In the genomic region with DNA sequence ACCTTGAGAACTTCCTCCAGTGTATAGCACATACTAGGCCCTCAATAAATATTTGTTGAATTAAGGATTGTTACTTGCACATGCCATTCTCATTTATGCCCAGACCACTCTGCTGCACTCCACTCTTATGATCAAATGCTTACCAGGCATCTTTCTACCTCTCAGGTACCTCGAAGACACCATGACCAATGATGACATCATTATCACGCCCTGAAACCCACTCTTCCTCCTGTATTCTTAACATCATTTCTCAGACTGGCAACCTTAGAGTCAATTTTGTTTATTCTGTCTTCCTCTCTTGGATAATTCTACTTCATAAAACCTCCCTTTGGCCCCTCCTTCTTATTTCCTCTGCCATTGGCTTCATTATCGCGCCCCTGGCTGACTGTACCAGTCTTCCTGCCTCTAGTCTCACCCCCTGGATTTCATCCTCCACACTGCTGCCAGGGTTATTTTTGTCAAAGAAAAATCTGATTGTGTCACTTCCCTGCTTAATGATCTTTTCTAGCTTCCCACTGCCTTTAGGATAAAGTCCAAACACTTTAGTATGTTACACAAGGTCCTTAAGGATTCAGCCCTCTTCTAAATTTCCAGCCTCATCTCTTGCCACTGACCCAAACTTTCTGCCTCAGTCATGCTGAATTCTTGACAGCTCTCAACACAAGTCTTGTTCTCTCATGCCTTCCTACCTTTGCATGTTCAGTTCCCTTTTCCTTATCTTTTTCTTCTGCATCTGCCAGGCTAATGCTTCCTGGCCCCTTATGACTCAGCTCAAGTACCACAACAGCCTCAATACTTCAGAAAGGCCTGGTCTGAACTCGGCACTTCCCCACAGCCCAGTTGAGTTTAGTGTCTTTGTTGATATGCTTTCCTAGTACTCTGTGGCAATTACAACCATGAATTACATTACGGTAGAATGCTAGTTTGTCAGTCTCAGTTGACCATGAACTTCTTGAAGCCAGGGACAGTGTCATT, we compare ENCODE assay signal across 11 cellular contexts. TPM values are rescaled to one million over a fixed set of nuclear protein-coding genes. Genes with fewer than 3 reads are reported as not detected.
A peak's percentile ranks its signal among the peaks of the same experiment; 100 is the strongest.
DNase-seq lines count a peak whose midpoint lies in the region; ATAC-seq, FAIRE-seq and TF ChIP-seq lines count a peak whose summit lies in the region.
"Had no signal": no experiment of that assay in that cellular context is flagged by ENCODE, and none has a peak within 500 bp of the region (broad histone marks: within the 10 kb centered on the region; RNA-seq: fewer than 3 reads in every experiment).

No MANE protein-coding gene starts in this region.

- no peak for FAIRE-seq in GM19239 (lab: Jason Lieb, UNC)

- no peak for TF ChIP-seq CTCF in fibroblast of the aortic adventitia (IDR thresholded peaks at IDR 0.05; ENCODE audit: insufficient read depth, low read length)

- H3K79me1 ChIP-seq in trophoblast cell (ENCODE audit: low read length), result no peaks in the 10 kb centered on the region

- H2BK120ac ChIP-seq in trophoblast cell (ENCODE audit: insufficient read depth, low read length, poor library complexity), result no peak overlapping the region

- no peaks in the 10 kb centered on the region for H3K27me3 ChIP-seq in trophoblast cell (ENCODE audit: insufficient read depth, low read length)

- no peaks in the 10 kb centered on the region for H3K9me3 ChIP-seq in trophoblast cell (ENCODE audit: insufficient read depth, low read depth, low read length)

- H3K23ac ChIP-seq in trophoblast cell (ENCODE audit: low read length), result no peak overlapping the region

- DNase-seq in EL, result peak; percentile 0
- peak; percentile 71 for DNase-seq in SKM-1 (lab: John Stamatoyannopoulos, UW; ENCODE audit: unreplicated experiment)
- peak; percentile 45 for DNase-seq in fibroblast of the aortic adventitia (ENCODE audit: low read depth)
- no peak for DNase-seq in trophoblast cell
- no peak for DNase-seq in GM19239 (ENCODE audit: insufficient read length, low spot score)
- no peak for DNase-seq in NK-92 treated with Interleukin-12 subunit alpha and Interleukin-12 subunit beta, amount 100 ng/mL, for 24 hours (lab: John Stamatoyannopoulos, UW)
- DNase-seq: dorsolateral prefrontal cortex; stimulated activated naive CD4-positive, alpha-beta T cell treated with Interleukin-2 at 50 U/mL for 16 hours; T-helper 9 cell had no signal

- H3K4me2 ChIP-seq in trophoblast cell (ENCODE audit: low read length), result no peak overlapping the region

- no peak overlapping the region for H3K27ac ChIP-seq in trophoblast cell (ENCODE audit: low read depth, low read length)
- H3K27ac ChIP-seq: dorsolateral prefrontal cortex had no signal

- no peaks in the 10 kb centered on the region for H3K4me1 ChIP-seq in trophoblast cell (ENCODE audit: control insufficient read depth in 1 of 2, insufficient read depth in 2 of 2, low read length in 2 of 2)

- H2BK5ac ChIP-seq in trophoblast cell (ENCODE audit: low read depth, low read length, poor library complexity), result no peak overlapping the region

- H3K79me2 ChIP-seq in trophoblast cell (ENCODE audit: control insufficient read depth, insufficient read depth, low read length, poor library complexity), result no peaks in the 10 kb centered on the region

- no peak overlapping the region for H3K4me3 ChIP-seq in fibroblast of the aortic adventitia (ENCODE audit: low read depth, low read length)
- H3K4me3 ChIP-seq in trophoblast cell (ENCODE audit: low read depth, low read length), result no peak overlapping the region
- H3K4me3 ChIP-seq: dorsolateral prefrontal cortex had no signal

- no peak overlapping the region for H4K12ac ChIP-seq in trophoblast cell (ENCODE audit: low read depth, low read length)

- no peak overlapping the region for H4K8ac ChIP-seq in trophoblast cell (ENCODE audit: low read depth, low read length)

- H3K36me3 ChIP-seq in trophoblast cell (ENCODE audit: control insufficient read depth in 1 of 2, insufficient read depth in 2 of 2, low read length in 2 of 2), result no peaks in the 10 kb centered on the region

- no peak overlapping the region for H2BK12ac ChIP-seq in trophoblast cell (ENCODE audit: low read length)

- no peak overlapping the region for H2AK5ac ChIP-seq in trophoblast cell (ENCODE audit: low read length)

- WGBS in trophoblast cell (ENCODE audit: extremely low coverage, insufficient coverage, insufficient read length), result no CpG with 5 or more reads among the region's 6 CpGs

- no peak overlapping the region for H4K91ac ChIP-seq in trophoblast cell (ENCODE audit: low read depth, low read length)

- no peak overlapping the region for H3K14ac ChIP-seq in trophoblast cell (ENCODE audit: low read length)

- no peak overlapping the region for H3K9ac ChIP-seq in trophoblast cell (ENCODE audit: low read length)

- H3K18ac ChIP-seq in trophoblast cell (ENCODE audit: low read length), result no peak overlapping the region

- H3K4ac ChIP-seq in trophoblast cell (ENCODE audit: low read depth, low read length), result no peak overlapping the region

- peak; percentile 63 for ATAC-seq in HG02759 (IDR thresholded peaks at IDR 0.05; ENCODE audit: unreplicated experiment)
- no peak for ATAC-seq in HG03571 (IDR thresholded peaks at IDR 0.05; ENCODE audit: unreplicated experiment)

- H2AFZ ChIP-seq in trophoblast cell (ENCODE audit: insufficient read depth, low read length, poor library complexity), result no peak overlapping the region

RNA-seq across cellular contexts. Expression of a gene that starts 45.8 kb away (rescaled TPM):
- 18.9 and 20.1 TPM in 2 replicates for total RNA-seq in fibroblast of the aortic adventitia (ENCODE audit: low replicate concordance)
- polyA plus RNA-seq in trophoblast cell (2013), result 10.7 and 12.4 TPM in 2 replicates

Comparison
In these comparisons a context has a peak if more than half of its experiments do, and no peak if none do; other contexts are left out.
1. DNase-seq: peak in EL (single experiment), SKM-1 (single experiment) and fibroblast of the aortic adventitia (single experiment); none in trophoblast cell (0 of 2), GM19239 (single experiment) and NK-92 treated with Interleukin-12 subunit alpha and Interleukin-12 subunit beta, amount 100 ng/mL, for 24 hours (single experiment).